8 cellular contexts compared by ENCODE assay signal in genomic region chr6:17601389-17601703, GRCh38. TPM values are rescaled to one million over a fixed set of nuclear protein-coding genes. Genes with fewer than 3 reads are reported as not detected.
A peak's percentile ranks its signal among the peaks of the same experiment; 100 is the strongest.
DNase-seq lines count a peak whose midpoint lies in the region; ATAC-seq lines count a peak whose summit lies in the region.

No MANE protein-coding gene starts in this region.

- CTCF ChIA-PET in activated CD8-positive, alpha-beta T cell treated with anti-CD3 and anti-CD28 coated beads, Interleukin-2, amount 10 ng/mL, durations not matched to agents 7 days and 5 days (lab: Charles Lee) = interaction anchor here (0.7 to 2.7 kb wide), 10 partner anchors 8 to 214 kb away, joined by 3 to 12 read pairs (median 4); no protein-coding TSS in a partner anchor

- no peak for ATAC-seq in activated CD8-positive, alpha-beta T cell treated with anti-CD3 and anti-CD28 coated beads, Interleukin-2, amount 10 ng/mL, durations not matched to agents 7 days and 5 days
- ATAC-seq in stimulated activated naive B cell treated with anti-CD40 and anti-IgM and Interleukin-4, amounts not matched to agents 10 μg/mL and 1 μg/mL and 100 μg/mL, for 72 hours (replicated peaks) = no peak
- ATAC-seq in sciatic nerve (no peak), GM21619 (IDR thresholded peaks at IDR 0.05; ENCODE audit: unreplicated experiment) (no peak)

- intact Hi-C loops in sciatic nerve (cut with DNase I) = no loop called here

- H3K27ac Mint-ChIP-seq in activated CD8-positive, alpha-beta T cell treated with anti-CD3 and anti-CD28 coated beads, Interleukin-2, amount 10 ng/mL, durations not matched to agents 7 days and 5 days = peak overlapping the region; percentile 89
- no peak overlapping the region for H3K27ac Mint-ChIP-seq in stimulated activated naive B cell treated with anti-CD40 and anti-IgM and Interleukin-4, amounts not matched to agents 10 μg/mL and 1 μg/mL and 100 μg/mL, for 72 hours

- POLR2A ChIA-PET in activated CD8-positive, alpha-beta T cell treated with anti-CD3 and anti-CD28 coated beads, Interleukin-2, amount 10 ng/mL, durations not matched to agents 7 days and 5 days (lab: Charles Lee) = interaction anchor here (0.8 to 4.7 kb wide), 5 partner anchors 9 to 105 kb away, joined by 3 to 39 read pairs (median 3); partner anchors contain the start of gene NUP153

- peaks cover 4% of the 10 kb centered on the region for H3K4me1 ChIP-seq in iPS-18a (ENCODE audit: control insufficient read depth, low read depth, low read length)

- H3K27me3 Mint-ChIP-seq in activated CD8-positive, alpha-beta T cell treated with anti-CD3 and anti-CD28 coated beads, Interleukin-2, amount 10 ng/mL, durations not matched to agents 7 days and 5 days (ENCODE audit: low read depth) = no peaks in the 10 kb centered on the region
- no peaks in the 10 kb centered on the region for H3K27me3 Mint-ChIP-seq in stimulated activated naive B cell treated with anti-CD40 and anti-IgM and Interleukin-4, amounts not matched to agents 10 μg/mL and 1 μg/mL and 100 μg/mL, for 72 hours

- peak overlapping the region; percentile 58 for H3K9ac ChIP-seq in iPS-18a (ENCODE audit: low read length)

- peak overlapping the region; percentile 82 for H3K4me3 Mint-ChIP-seq in activated CD8-positive, alpha-beta T cell treated with anti-CD3 and anti-CD28 coated beads, Interleukin-2, amount 10 ng/mL, durations not matched to agents 7 days and 5 days
- peak overlapping the region; percentile 89 to 94 for H3K4me3 Mint-ChIP-seq in stimulated activated naive B cell treated with anti-CD40 and anti-IgM and Interleukin-4, amounts not matched to agents 10 μg/mL and 1 μg/mL and 100 μg/mL, for 72 hours

- no peaks in the 10 kb centered on the region for H3K9me3 Mint-ChIP-seq in activated CD8-positive, alpha-beta T cell treated with anti-CD3 and anti-CD28 coated beads, Interleukin-2, amount 10 ng/mL, durations not matched to agents 7 days and 5 days (ENCODE audit: insufficient read depth)
- no peaks in the 10 kb centered on the region for H3K9me3 Mint-ChIP-seq in stimulated activated naive B cell treated with anti-CD40 and anti-IgM and Interleukin-4, amounts not matched to agents 10 μg/mL and 1 μg/mL and 100 μg/mL, for 72 hours

- H3K36me3 ChIP-seq in iPS-18a (ENCODE audit: control insufficient read depth, low read depth, low read length) = no peaks in the 10 kb centered on the region

- H3K27me3 ChIP-seq in iPS-18a (ENCODE audit: control insufficient read depth, insufficient read depth, low read length) = peaks cover 7% of the 10 kb centered on the region

- peak overlapping the region; percentile 63 for H3K4me3 ChIP-seq in iPS-18a (ENCODE audit: low read length)

- peaks cover 26% of the 10 kb centered on the region for H3K36me3 Mint-ChIP-seq in activated CD8-positive, alpha-beta T cell treated with anti-CD3 and anti-CD28 coated beads, Interleukin-2, amount 10 ng/mL, durations not matched to agents 7 days and 5 days (ENCODE audit: low read depth)
- H3K36me3 Mint-ChIP-seq in stimulated activated naive B cell treated with anti-CD40 and anti-IgM and Interleukin-4, amounts not matched to agents 10 μg/mL and 1 μg/mL and 100 μg/mL, for 72 hours = peaks cover 2 to 4% of the 10 kb centered on the region in 2 donors

- H3K27ac ChIP-seq in iPS-18a (ENCODE audit: low read length) = no peak overlapping the region

- no peaks in the 10 kb centered on the region for H3K9me3 ChIP-seq in iPS-18a (ENCODE audit: control insufficient read depth, low read depth, low read length)

- DNase-seq in NCI-H82 (lab: John Stamatoyannopoulos, UW) = peak; percentile 33
- DNase-seq in NCI-H82 treated with DMSO at 0.1 percent for 48 hours (lab: John Stamatoyannopoulos, UW; ENCODE audit: unreplicated experiment) = no peak
- DNase-seq in activated CD8-positive, alpha-beta T cell treated with anti-CD3 and anti-CD28 coated beads, Interleukin-2, amount 10 ng/mL, durations not matched to agents 7 days and 5 days = no peak
- DNase-seq in stimulated activated naive B cell treated with anti-CD40 and anti-IgM and Interleukin-4, amounts not matched to agents 10 μg/mL and 1 μg/mL and 100 μg/mL, for 72 hours = no peak
- DNase-seq in sciatic nerve (ENCODE audit: low spot score) = no peak
- no peak for DNase-seq in H4 (ENCODE audit: low spot score)

- H3K4me1 Mint-ChIP-seq in activated CD8-positive, alpha-beta T cell treated with anti-CD3 and anti-CD28 coated beads, Interleukin-2, amount 10 ng/mL, durations not matched to agents 7 days and 5 days (ENCODE audit: low read depth) = peaks cover 41% of the 10 kb centered on the region
- peaks cover 10 to 15% of the 10 kb centered on the region in 2 donors for H3K4me1 Mint-ChIP-seq in stimulated activated naive B cell treated with anti-CD40 and anti-IgM and Interleukin-4, amounts not matched to agents 10 μg/mL and 1 μg/mL and 100 μg/mL, for 72 hours

RNA-seq across cellular contexts. Expression of gene FAM8A1, which starts 1.2 kb away (rescaled TPM):
- total RNA-seq in activated CD8-positive, alpha-beta T cell treated with anti-CD3 and anti-CD28 coated beads, Interleukin-2, amount 10 ng/mL, durations not matched to agents 7 days and 5 days = 1 to 10 TPM; 6.2 TPM
- total RNA-seq in sciatic nerve = 35.2 TPM
- 5.5 and 7.1 TPM in 2 replicates for total RNA-seq in H4 (2014; rRNA removed; shearing (Covaris generic))
